In genomic region chr15:100558771-100559254, GRCh38 we compare ENCODE assay signal across 27 cellular contexts. TPM values are rescaled to one million over a fixed set of nuclear protein-coding genes. Genes with fewer than 3 reads are reported as not detected.
"Had no signal": no experiment of that assay in that cellular context is flagged by ENCODE, and none has a peak within 500 bp of the region (broad histone marks: within the 10 kb centered on the region; RNA-seq: fewer than 3 reads in every experiment).

No MANE protein-coding gene starts in this region.

- DNase-seq: activated CD4-positive, alpha-beta T cell treated with anti-CD3 and anti-CD28 coated beads for 48 hours; activated CD4-positive, alpha-beta T cell treated with anti-CD3 and anti-CD28 coated beads, Interleukin-2, amount 50 U/mL, for 48 hours; activated CD8-positive, alpha-beta memory T cell treated with anti-CD3 and anti-CD28 coated beads for 24 hours; activated effector memory CD4-positive, alpha-beta T cell treated with Interleukin-2 at 50 U/mL for 16 hours; activated naive CD4-positive, alpha-beta T cell treated with anti-CD3 and anti-CD28 coated beads, Interleukin-2, amount 50 U/mL, for 16 hours; amniotic stem cell; caudate nucleus; cortex of kidney; foreskin melanocyte; glutamatergic neuron; naive thymus-derived CD8-positive, alpha-beta T cell; SK-N-SH; substantia nigra; SW 1271; T-helper 9 cell; thyroid gland had no signal

- H3K27ac ChIP-seq: brain microvascular endothelial cell, neural progenitor cell, thyroid gland, VCaP had no signal

- H3K36me3 ChIP-seq: brain microvascular endothelial cell, neural progenitor cell, thyroid gland had no signal

- H3K4me1 ChIP-seq: neural progenitor cell, thyroid gland had no signal

- H3K4me3 ChIP-seq: neural progenitor cell, smooth muscle cell, thyroid gland had no signal

- ATAC-seq: naive thymus-derived CD8-positive, alpha-beta T cell had no signal

- H3K9me3 ChIP-seq: SK-N-SH, thyroid gland had no signal

- H3K27me3 ChIP-seq: brain microvascular endothelial cell, neural progenitor cell, thyroid gland had no signal

RNA-seq across cellular contexts. Expression of gene CERS3, which starts 30.1 kb away (rescaled TPM):
- total RNA-seq: astrocyte, chondrocyte, endothelial cell of umbilical vein, liver, omental fat pad, renal cortical epithelial cell, ureter had no signal
- polyA plus RNA-seq: endothelial cell of umbilical vein, liver, SK-N-SH had no signal
